22 cellular contexts compared by ENCODE assay signal in the genomic region with DNA sequence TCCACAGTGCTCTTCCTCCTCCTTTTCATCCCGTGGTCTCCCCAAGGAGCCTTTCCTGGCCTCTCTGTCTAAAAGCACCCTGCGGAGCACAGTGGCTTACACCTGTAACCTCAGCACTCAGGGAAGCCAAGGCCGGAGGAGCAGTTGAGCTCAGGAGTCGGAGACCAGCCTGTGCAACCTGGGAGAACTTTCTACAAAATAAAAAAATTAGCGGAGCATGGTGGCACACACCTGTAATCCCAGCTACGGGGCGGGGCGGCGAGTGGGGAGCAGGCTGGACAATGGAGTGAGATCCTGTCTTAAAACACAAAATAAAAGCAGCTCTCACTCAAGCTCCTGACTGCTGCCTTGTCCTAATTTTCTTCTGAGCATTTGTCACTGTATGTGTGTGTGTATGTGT. TPM values are rescaled to one million over a fixed set of nuclear protein-coding genes. Genes with fewer than 3 reads are reported as not detected.
DNase-seq lines count a peak whose midpoint lies in the region; ATAC-seq and TF ChIP-seq lines count a peak whose summit lies in the region.
"Had no signal": no experiment of that assay in that cellular context is flagged by ENCODE, and none has a peak within 500 bp of the region (broad histone marks: within the 10 kb centered on the region; RNA-seq: fewer than 3 reads in every experiment).

No MANE protein-coding gene starts in this region.

- peaks cover 10% of the 10 kb centered on the region for H3F3A ChIP-seq in GM23338 (replicated peaks; ENCODE audit: low read depth)

- H2AFZ ChIP-seq in GM23338 = 0 out of 2 replicates have a peak overlapping the region, but pooled peaks have one; percentile 52
- peak overlapping the region; percentile 88 for H2AFZ ChIP-seq in parathyroid adenoma

- H3K79me2 ChIP-seq in GM23338 (replicated peaks; ENCODE audit: insufficient read depth) = peaks cover 24% of the 10 kb centered on the region
- peaks cover 6% of the 10 kb centered on the region for H3K79me2 ChIP-seq in parathyroid adenoma

- H3K27me3 ChIP-seq in GM23338 (ENCODE audit: insufficient read depth) (peaks cover 27% of the 10 kb centered on the region), NT2/D1 (ENCODE audit: insufficient read depth, insufficient read length) (peaks cover 49% of the 10 kb centered on the region), iPS-15b (ENCODE audit: control insufficient read depth, insufficient read depth, low read length) (peaks cover 3% of the 10 kb centered on the region), parathyroid adenoma (ENCODE audit: control insufficient read depth, insufficient read depth, low read length) (no peaks in the 10 kb centered on the region)

- ATAC-seq in GM23338 (peak; percentile 4), HG03108 (IDR thresholded peaks at IDR 0.05; ENCODE audit: unreplicated experiment) (no peak), GM21526 (IDR thresholded peaks at IDR 0.05; ENCODE audit: low FRiP score, unreplicated experiment) (no peak)
- ATAC-seq: stimulated activated effector memory CD8-positive, alpha-beta T cell treated with anti-CD3 and anti-CD28 coated beads, Interleukin-12 subunit alpha, Interleukin-12 subunit beta, amount 100 ng/mL, for 72 hours; T-cell had no signal

- no peak overlapping the region for H3K27ac ChIP-seq in GM23338 (ENCODE audit: low read depth)
- H3K27ac ChIP-seq in parathyroid adenoma = peak overlapping the region; percentile 95

- H3K4me2 ChIP-seq in GM23338 (peak overlapping the region; percentile 97), parathyroid adenoma (ENCODE audit: low read length) (no peak overlapping the region)

- H3K9ac ChIP-seq in NT2/D1 (ENCODE audit: insufficient read length, low read depth) = peak overlapping the region; percentile 33
- no peak overlapping the region for H3K9ac ChIP-seq in iPS-15b (ENCODE audit: low read depth, low read length)
- no peak overlapping the region for H3K9ac ChIP-seq in parathyroid adenoma

- no peak overlapping the region for H3K27ac Mint-ChIP-seq in GM23338
- H3K27ac Mint-ChIP-seq: activated CD4-positive, alpha-beta T cell treated with anti-CD3 and anti-CD28 coated beads, Interleukin-2, amount 10 ng/mL, durations not matched to agents 7 days and 5 days; CD8-positive, alpha-beta memory T cell; stimulated activated effector memory CD8-positive, alpha-beta T cell treated with anti-CD3 and anti-CD28 coated beads, Interleukin-12 subunit alpha, Interleukin-12 subunit beta, amount 100 ng/mL, for 72 hours; T-cell had no signal

- TF ChIP-seq CTCF in GM23338 (conservative IDR thresholded peaks at IDR 0.05; ENCODE audit: low read depth in 2 of 2) (no peak), parathyroid adenoma (IDR thresholded peaks at IDR 0.05) (no peak), GM20000 (IDR thresholded peaks at IDR 0.05; ENCODE audit: extremely low read depth, missing control alignments) (no peak)

- no peaks in the 10 kb centered on the region for H3K9me3 ChIP-seq in NT2/D1 (ENCODE audit: insufficient read depth, low read length)
- no peaks in the 10 kb centered on the region for H3K9me3 ChIP-seq in iPS-15b (ENCODE audit: control insufficient read depth, insufficient read depth, low read length)
- no peaks in the 10 kb centered on the region for H3K9me3 ChIP-seq in parathyroid adenoma (ENCODE audit: control insufficient read depth, low read length)
- H3K9me3 ChIP-seq: esophagus squamous epithelium had no signal

- peak overlapping the region; percentile 74 for H3K4me3 ChIP-seq in GM23338
- peak overlapping the region; percentile 44 for H3K4me3 ChIP-seq in NT2/D1 (ENCODE audit: insufficient read length, low read depth)
- peak overlapping the region; percentile 94 for H3K4me3 ChIP-seq in iPS-15b (ENCODE audit: low read depth, low read length)
- no peak overlapping the region for H3K4me3 ChIP-seq in parathyroid adenoma (ENCODE audit: low read depth, low read length)

- no peaks in the 10 kb centered on the region; the same call in 2 of the 3 replicates for H3K36me3 Mint-ChIP-seq in GM23338 (ENCODE audit: low read depth)
- H3K36me3 Mint-ChIP-seq: CD8-positive, alpha-beta memory T cell; stimulated activated effector memory CD8-positive, alpha-beta T cell treated with anti-CD3 and anti-CD28 coated beads, Interleukin-12 subunit alpha, Interleukin-12 subunit beta, amount 100 ng/mL, for 72 hours; T-cell had no signal

- no peaks in the 10 kb centered on the region; the same call in 2 of the 3 replicates for H3K9me3 Mint-ChIP-seq in GM23338
- H3K9me3 Mint-ChIP-seq: activated CD4-positive, alpha-beta T cell treated with anti-CD3 and anti-CD28 coated beads, Interleukin-2, amount 10 ng/mL, durations not matched to agents 7 days and 5 days; stimulated activated effector memory CD8-positive, alpha-beta T cell treated with anti-CD3 and anti-CD28 coated beads, Interleukin-12 subunit alpha, Interleukin-12 subunit beta, amount 100 ng/mL, for 72 hours; T-cell had no signal

- peaks cover 65% of the 10 kb centered on the region for H3K4me1 Mint-ChIP-seq in GM23338
- H3K4me1 Mint-ChIP-seq: activated CD4-positive, alpha-beta T cell treated with anti-CD3 and anti-CD28 coated beads, Interleukin-2, amount 10 ng/mL, durations not matched to agents 7 days and 5 days; stimulated activated effector memory CD8-positive, alpha-beta T cell treated with anti-CD3 and anti-CD28 coated beads, Interleukin-12 subunit alpha, Interleukin-12 subunit beta, amount 100 ng/mL, for 72 hours had no signal

- H3K27me3 Mint-ChIP-seq in GM23338 (ENCODE audit: insufficient read depth, low read depth, poor library complexity) = peaks cover 39% of the 10 kb centered on the region

- DNase-seq in GM23338 (ENCODE audit: low spot score) (peak; percentile 43), NT2/D1 (ENCODE audit: low read depth, low spot score) (no peak), NCI-H345 treated with DMSO at 0.1 percent for 48 hours (lab: John Stamatoyannopoulos, UW; ENCODE audit: unreplicated experiment) (no peak), GM20000 (ENCODE audit: low spot score) (no peak)
- DNase-seq: activated CD4-positive, alpha-beta T cell treated with anti-CD3 and anti-CD28 coated beads, Interleukin-2, amount 10 ng/mL, durations not matched to agents 7 days and 5 days; activated gamma-delta T cell treated with Interleukin-2 at 50 U/mL for 16 hours; CD8-positive, alpha-beta memory T cell; cerebellar nuclear complex; effector CD8-positive, alpha-beta T cell; esophagus squamous epithelium; Karpas-422; NCI-H1105; NCI-H2107; NCI-H748 treated with DMSO at 0.1 percent for 48 hours; Right ventricle myocardium superior; T-cell had no signal

- H4K20me1 ChIP-seq in GM23338 (replicated peaks; ENCODE audit: insufficient read depth) = peaks cover 15% of the 10 kb centered on the region

- H3K4me1 ChIP-seq in GM23338 (ENCODE audit: insufficient read depth) = peaks cover 45% of the 10 kb centered on the region
- H3K4me1 ChIP-seq in NT2/D1 (ENCODE audit: insufficient read depth, insufficient read length) = peaks cover 18% of the 10 kb centered on the region
- peaks cover 19% of the 10 kb centered on the region for H3K4me1 ChIP-seq in iPS-15b (ENCODE audit: control insufficient read depth, insufficient read depth, low read length)
- H3K4me1 ChIP-seq in parathyroid adenoma = peaks cover 14% of the 10 kb centered on the region

- H3K4me3 Mint-ChIP-seq in GM23338 = peak overlapping the region; percentile 92
- H3K4me3 Mint-ChIP-seq: stimulated activated effector memory CD8-positive, alpha-beta T cell treated with anti-CD3 and anti-CD28 coated beads, Interleukin-12 subunit alpha, Interleukin-12 subunit beta, amount 100 ng/mL, for 72 hours had no signal

- H3K36me3 ChIP-seq in GM23338 (ENCODE audit: insufficient read depth) = no peaks in the 10 kb centered on the region
- H3K36me3 ChIP-seq in NT2/D1 (ENCODE audit: insufficient read depth, insufficient read length, low read length) = no peaks in the 10 kb centered on the region
- H3K36me3 ChIP-seq in iPS-15b (ENCODE audit: control insufficient read depth, insufficient read depth, low read length) = no peaks in the 10 kb centered on the region
- no peaks in the 10 kb centered on the region for H3K36me3 ChIP-seq in parathyroid adenoma (ENCODE audit: control insufficient read depth, insufficient read depth, low read length)
- H3K36me3 ChIP-seq: esophagus squamous epithelium had no signal

- no peaks in the 10 kb centered on the region for H3K9me2 ChIP-seq in GM23338 (ENCODE audit: insufficient read depth)

TF ChIP-seq in GM23338, 12 proteins besides CTCF, POLR2A, EP300 and RAD21 (continues in another document):
- TF ChIP-seq, protein P1, sequence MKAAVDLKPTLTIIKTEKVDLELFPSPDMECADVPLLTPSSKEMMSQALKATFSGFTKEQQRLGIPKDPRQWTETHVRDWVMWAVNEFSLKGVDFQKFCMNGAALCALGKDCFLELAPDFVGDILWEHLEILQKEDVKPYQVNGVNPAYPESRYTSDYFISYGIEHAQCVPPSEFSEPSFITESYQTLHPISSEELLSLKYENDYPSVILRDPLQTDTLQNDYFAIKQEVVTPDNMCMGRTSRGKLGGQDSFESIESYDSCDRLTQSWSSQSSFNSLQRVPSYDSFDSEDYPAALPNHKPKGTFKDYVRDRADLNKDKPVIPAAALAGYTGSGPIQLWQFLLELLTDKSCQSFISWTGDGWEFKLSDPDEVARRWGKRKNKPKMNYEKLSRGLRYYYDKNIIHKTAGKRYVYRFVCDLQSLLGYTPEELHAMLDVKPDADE (IDR thresholded peaks at IDR 0.05) = no peak
- no peak for TF ChIP-seq POLR2AphosphoS5 (IDR thresholded peaks at IDR 0.05; ENCODE audit: low read depth)
- TF ChIP-seq CREB1 (CRISPR knock-in tag; IDR thresholded peaks at IDR 0.05; ENCODE audit: low read depth) = no peak
- no peak for TF ChIP-seq JUNB (IDR thresholded peaks at IDR 0.05; ENCODE audit: unreplicated experiment)
- TF ChIP-seq NANOG (IDR thresholded peaks at IDR 0.05; ENCODE audit: borderline replicate concordance) = no peak
- TF ChIP-seq EZH2phosphoT487 (IDR thresholded peaks at IDR 0.05; ENCODE audit: unreplicated experiment) = no peak
- no peak for TF ChIP-seq ZNF114 (CRISPR knock-in tag; IDR thresholded peaks at IDR 0.05)
- no peak for TF ChIP-seq EZH2 (IDR thresholded peaks at IDR 0.05; ENCODE audit: low read depth, unreplicated experiment)

RNA-seq across cellular contexts. Expression of a gene that starts 1.4 kb away (rescaled TPM):
- 40.2 and 51.9 TPM in 2 replicates for total RNA-seq in GM23338 (2014; rRNA removed; shearing (Covaris generic))
- 16.1 and 18.3 TPM in 2 replicates for polyA plus RNA-seq in GM23338 (2016; fragmentation: Nextera tagmentation; extraction: Ambion mirVana)
- total RNA-seq: activated CD4-positive, alpha-beta T cell treated with anti-CD3 and anti-CD28 coated beads, Interleukin-2, amount 10 ng/mL, durations not matched to agents 7 days and 5 days; CD8-positive, alpha-beta memory T cell; OCI-LY7 had no signal
- polyA plus RNA-seq: CD8-positive, alpha-beta memory T cell had no signal
